Comparison of ENCODE assay signal across 1 cellular context in genomic region chr7:45469103-45469502, GRCh38.
TF ChIP-seq lines count a peak whose summit lies in the region.

No MANE protein-coding gene starts in this region.

TF ChIP-seq in WTC11, 78 proteins besides CTCF, POLR2A, EP300 and RAD21 (continued from another document):
- no peak for TF ChIP-seq IRF1 (CRISPR knock-in tag; IDR thresholded peaks at IDR 0.05)
- TF ChIP-seq NFYB (CRISPR knock-in tag; conservative IDR thresholded peaks at IDR 0.05; ENCODE audit: low read depth): no peak
- TF ChIP-seq NR3C1 (CRISPR knock-in tag; conservative IDR thresholded peaks at IDR 0.05; ENCODE audit: low read depth): no peak
- TF ChIP-seq GRHL2 (CRISPR knock-in tag; IDR thresholded peaks at IDR 0.05; ENCODE audit: insufficient replicate concordance, severe bottlenecking): no peak
- no peak for TF ChIP-seq ZNF263 (CRISPR knock-in tag; IDR thresholded peaks at IDR 0.05; ENCODE audit: low read depth)
